In genomic region chr13:113353254-113353653, GRCh38 we compare ENCODE assay signal across 24 cellular contexts. TPM values are rescaled to one million over a fixed set of nuclear protein-coding genes. Genes with fewer than 3 reads are reported as not detected.
"Had no signal": no experiment of that assay in that cellular context is flagged by ENCODE, and none has a peak within 500 bp of the region (broad histone marks: within the 10 kb centered on the region; RNA-seq: fewer than 3 reads in every experiment).

No MANE protein-coding gene starts in this region.

- H3K4me3 ChIP-seq: pancreas, psoas muscle, right lobe of liver, skin epidermis, smooth muscle cell, stomach, thoracic aorta, thyroid gland, tibial nerve, upper lobe of left lung, vagina had no signal

- H3K27ac ChIP-seq: neutrophil, pancreas, psoas muscle, right lobe of liver, skin epidermis, stomach, thoracic aorta, thyroid gland, tibial nerve, upper lobe of left lung, vagina had no signal

- DNase-seq: naive thymus-derived CD4-positive, alpha-beta T cell; natural killer cell; nucleus accumbens; right cardiac atrium; right lobe of liver; stimulated activated CD4-positive, alpha-beta T cell treated with anti-CD3 and anti-CD28 coated beads, Interleukin-15, amount 100 ng/mL, for 24 hours; stimulated activated CD4-positive, alpha-beta T cell treated with anti-CD3 and anti-CD28 coated beads, Interleukin-2, amount 100 ng/mL, for 24 hours; stimulated activated CD4-positive, alpha-beta T cell treated with anti-CD3 and anti-CD28 coated beads, Interleukin-2, amount 100 ng/mL, for 48 hours; stimulated activated CD4-positive, alpha-beta T cell treated with anti-CD3 and anti-CD28 coated beads, Interleukin-4, amount 100 ng/mL, for 24 hours; stimulated activated naive B cell treated with anti-CD40 and anti-IgM and Interleukin-4, amounts not matched to agents 10 μg/mL and 1 μg/mL and 100 μg/mL, for 72 hours; stimulated activated naive CD4-positive, alpha-beta T cell treated with Interleukin-2 at 50 U/mL for 16 hours; stomach; thyroid gland; trophoblast cell; upper lobe of left lung had no signal

- H3K27me3 ChIP-seq: pancreas, right lobe of liver, stomach, thyroid gland, tibial nerve, upper lobe of left lung, vagina had no signal

- H3K4me1 ChIP-seq: pancreas, psoas muscle, right lobe of liver, stomach, thyroid gland, tibial nerve, vagina had no signal

- ATAC-seq: naive thymus-derived CD4-positive, alpha-beta T cell; natural killer cell; pancreas; psoas muscle; right cardiac atrium; right lobe of liver; stimulated activated effector memory CD8-positive, alpha-beta T cell treated with anti-CD3 and anti-CD28 coated beads, Interleukin-12 subunit alpha, Interleukin-12 subunit beta, amount 100 ng/mL, for 72 hours; stimulated activated naive B cell treated with anti-CD40 and anti-IgM and Interleukin-4, amounts not matched to agents 10 μg/mL and 1 μg/mL and 100 μg/mL, for 72 hours had no signal

- H3K9me3 ChIP-seq: pancreas, psoas muscle, right lobe of liver, stomach, thoracic aorta, thyroid gland, tibial nerve, upper lobe of left lung, vagina had no signal

- H3K36me3 ChIP-seq: neutrophil, pancreas, thyroid gland had no signal

RNA-seq across cellular contexts. Expression of gene GRTP1, which starts 10.7 kb away (rescaled TPM):
- total RNA-seq: natural killer cell had no signal
